8 cellular contexts compared by ENCODE assay signal in the genomic region with DNA sequence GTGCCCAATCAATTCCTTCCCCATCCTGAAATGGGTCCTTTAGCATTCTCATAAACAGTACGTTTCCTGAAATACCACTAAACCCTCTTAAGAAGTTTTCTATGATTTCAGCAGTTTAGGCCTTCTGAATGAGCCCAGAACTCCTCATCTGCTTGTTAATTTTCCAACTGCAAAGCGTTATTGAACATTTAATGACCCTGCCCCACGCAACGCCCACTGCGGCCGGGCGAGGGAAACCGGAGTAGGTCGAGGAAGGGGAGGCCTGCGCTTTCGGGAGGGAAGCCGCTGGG. TPM values are rescaled to one million over a fixed set of nuclear protein-coding genes. Genes with fewer than 3 reads are reported as not detected.
DNase-seq lines count a peak whose midpoint lies in the region; ATAC-seq and TF ChIP-seq lines count a peak whose summit lies in the region.

No MANE protein-coding gene starts in this region.

- H3K79me2 ChIP-seq in PC-3 (ENCODE audit: low read length): peaks cover 31% of the 10 kb centered on the region

- no peaks in the 10 kb centered on the region for H3K9me3 ChIP-seq in CD8-positive, alpha-beta T cell (ENCODE audit: low read length)
- H3K9me3 ChIP-seq in PC-3 (ENCODE audit: low read length) (no peaks in the 10 kb centered on the region), neutrophil (no peaks in the 10 kb centered on the region)

- peak overlapping the region; percentile 97 for H3K27ac Mint-ChIP-seq in CD8-positive, alpha-beta T cell

- H3K9me3 Mint-ChIP-seq in CD8-positive, alpha-beta T cell: no peaks in the 10 kb centered on the region

- peak overlapping the region; percentile 99 for H3K4me3 Mint-ChIP-seq in CD8-positive, alpha-beta T cell

- peaks cover 7% of the 10 kb centered on the region for H3K36me3 Mint-ChIP-seq in CD8-positive, alpha-beta T cell

- TSS peak; percentile 52 for BruUV-seq in PC-3 (replicated peaks; lab: Mats Ljungman, UMichigan)

- CTCF ChIA-PET in CD8-positive, alpha-beta T cell (lab: Charles Lee): interaction anchor here (0.8 to 1.3 kb wide), 2 partner anchors 344 to 1202 kb away, joined by 3 read pairs; no protein-coding TSS in a partner anchor
- CTCF ChIA-PET in PC-3 (lab: Charles Lee): no interaction called here

- H3F3A ChIP-seq in PC-3 (ENCODE audit: low read length, unreplicated experiment): no peaks in the 10 kb centered on the region

- peak overlapping the region; percentile 73 for H3K4me3 ChIP-seq in CD8-positive, alpha-beta T cell (ENCODE audit: low read depth, low read length)
- H3K4me3 ChIP-seq in PC-3 (ENCODE audit: low read length): peak overlapping the region; percentile 100
- peak overlapping the region; percentile 79 for H3K4me3 ChIP-seq in epithelial cell of esophagus (ENCODE audit: low read length)
- H3K4me3 ChIP-seq in neutrophil (ENCODE audit: low read depth in 1 of 2, low read length in 1 of 2): peak overlapping the region; percentile 91 to 98

- H3K27me3 ChIP-seq in CD8-positive, alpha-beta T cell (ENCODE audit: insufficient read depth, low read length): no peaks in the 10 kb centered on the region
- H3K27me3 ChIP-seq in PC-3 (ENCODE audit: low read length) (no peaks in the 10 kb centered on the region), neutrophil (no peaks in the 10 kb centered on the region)

- peaks cover 12% of the 10 kb centered on the region; the same call in 1 of the 2 replicates for H4K20me1 ChIP-seq in PC-3 (ENCODE audit: low read length)

- ATAC-seq in CD8-positive, alpha-beta T cell: no peak
- ATAC-seq in PC-3 (no peak), left colon (no peak), HG02973 (IDR thresholded peaks at IDR 0.05; ENCODE audit: unreplicated experiment) (no peak)

- peak overlapping the region; percentile 85 for H3K9ac ChIP-seq in PC-3 (ENCODE audit: low read length)

- no peaks in the 10 kb centered on the region for H3K9me2 ChIP-seq in PC-3 (replicated peaks; ENCODE audit: low read length)

- H3K4me2 ChIP-seq in PC-3 (ENCODE audit: low read length): peak overlapping the region; percentile 95

- peaks cover 5% of the 10 kb centered on the region for H3K27me3 Mint-ChIP-seq in CD8-positive, alpha-beta T cell (ENCODE audit: low read depth)

- intact Hi-C loops in CD8-positive, alpha-beta T cell (cut with DNase I, micrococcal nuclease): loop anchor here (2.0 to 10.0 kb wide), 7 partner anchors 96 to 1226 kb away; a partner anchor contains a TSS
- intact Hi-C loops in PC-3 (cut with micrococcal nuclease): loop anchor here (10.0 kb wide), 1 partner anchor 124 kb away; a partner anchor contains a TSS
- intact Hi-C loops in left colon (cut with DNase I, micrococcal nuclease): no loop called here

- no peaks in the 10 kb centered on the region for H3K36me3 ChIP-seq in CD8-positive, alpha-beta T cell (ENCODE audit: insufficient read depth, low read length)
- no peaks in the 10 kb centered on the region for H3K36me3 ChIP-seq in PC-3 (ENCODE audit: low read depth, low read length)
- H3K36me3 ChIP-seq in neutrophil: no peaks in the 10 kb centered on the region

- DNase-seq in CD8-positive, alpha-beta T cell: no peak
- no peak for DNase-seq in PC-3
- no peak for DNase-seq in epithelial cell of esophagus (ENCODE audit: low read depth)
- DNase-seq in activated gamma-delta T cell (lab: John Stamatoyannopoulos, UW): no peak
- DNase-seq in NCI-H226: no peak
- no peak for DNase-seq in left colon

- peak overlapping the region; percentile 68 for H3K27ac ChIP-seq in CD8-positive, alpha-beta T cell (ENCODE audit: low read depth, low read length)
- H3K27ac ChIP-seq in PC-3 (ENCODE audit: low read length) (no peak overlapping the region), neutrophil (peak overlapping the region; percentile 92)

- POLR2A ChIA-PET in CD8-positive, alpha-beta T cell (lab: Charles Lee): interaction anchor here (0.6 to 2.6 kb wide), 5 partner anchors 87 to 213 kb away, joined by 3 to 6 read pairs (median 3); a partner anchor contains a TSS
- POLR2A ChIA-PET in PC-3 (lab: Charles Lee; ENCODE audit: unreplicated experiment): interaction anchor here (0.5 to 0.7 kb wide), 2 partner anchors 96 to 1277 kb away, joined by 3 to 6 read pairs; a partner anchor contains a TSS

- H3K4me1 ChIP-seq in CD8-positive, alpha-beta T cell (ENCODE audit: insufficient read depth, low read length): peaks cover 20% of the 10 kb centered on the region
- H3K4me1 ChIP-seq in PC-3 (ENCODE audit: insufficient read depth, low read length): peaks cover 27% of the 10 kb centered on the region
- peaks cover 17% of the 10 kb centered on the region in 2 experiments for H3K4me1 ChIP-seq in neutrophil (ENCODE audit: control insufficient read depth in 1 of 2, insufficient read depth in 1 of 2, low read depth in 1 of 2, low read length in 1 of 2)

- H3K4me1 Mint-ChIP-seq in CD8-positive, alpha-beta T cell (ENCODE audit: low read depth): peaks cover 30% of the 10 kb centered on the region

- H2AFZ ChIP-seq in PC-3 (ENCODE audit: low read length): peak overlapping the region; percentile 100

- TF ChIP-seq CTCF in CD8-positive, alpha-beta T cell (IDR thresholded peaks at IDR 0.05): no peak
- TF ChIP-seq CTCF in PC-3 (conservative IDR thresholded peaks at IDR 0.05; ENCODE audit: low read depth, low read length) (no peak), epithelial cell of esophagus (IDR thresholded peaks at IDR 0.05; ENCODE audit: insufficient read depth, low read depth, low read length, missing control alignments) (no peak), neutrophil (IDR thresholded peaks at IDR 0.05) (no peak)

RNA-seq across cellular contexts. Expression of a gene that starts 0.6 kb away (rescaled TPM):
- total RNA-seq in CD8-positive, alpha-beta T cell: 10 to 100 TPM; 12.2 to 13.0 TPM
- total RNA-seq in PC-3 (2014; rRNA removed) (2.2 and 3.7 TPM in 2 replicates), left colon (10 to 100 TPM; 17.6 to 18.8 TPM)

Comparison
In these comparisons a context has a peak if more than half of its experiments do, and no peak if none do; other contexts are left out.
1. intact Hi-C loops: an anchor here in CD8-positive, alpha-beta T cell (2.0 to 10.0 kb wide) and PC-3 (10.0 kb wide); none called in left colon.